Comparison of ENCODE assay signal across 1 cellular context in the genomic region with DNA sequence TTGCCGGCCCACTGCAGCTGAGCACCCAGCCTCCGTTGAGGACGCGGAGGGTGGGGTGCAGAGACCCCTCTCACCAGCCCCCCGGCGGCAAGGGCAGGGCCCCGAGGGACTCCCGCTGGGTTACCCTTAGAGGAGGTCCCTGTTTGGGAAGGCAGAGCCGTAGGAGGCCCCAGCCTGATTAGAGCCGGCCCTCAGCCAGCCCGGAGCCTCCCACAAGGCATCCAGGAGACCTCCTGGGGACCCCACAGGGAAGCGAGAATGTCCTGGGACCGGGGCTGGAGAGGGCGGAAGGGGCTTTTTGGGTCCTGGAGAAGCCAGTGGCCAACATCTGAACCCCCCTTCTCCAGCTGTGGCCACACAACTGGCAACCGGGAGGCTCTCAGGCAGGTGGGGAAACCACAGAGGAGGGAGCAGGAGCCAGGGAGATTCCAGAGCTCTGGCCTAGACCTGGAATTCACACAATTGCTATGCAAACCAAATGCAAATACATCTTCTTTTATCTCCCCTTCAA.
TF ChIP-seq lines count a peak whose summit lies in the region.

No MANE protein-coding gene starts in this region.

TF ChIP-seq in K562, 482 proteins besides CTCF, POLR2A, EP300 and RAD21:
- TF ChIP-seq, protein P1, sequence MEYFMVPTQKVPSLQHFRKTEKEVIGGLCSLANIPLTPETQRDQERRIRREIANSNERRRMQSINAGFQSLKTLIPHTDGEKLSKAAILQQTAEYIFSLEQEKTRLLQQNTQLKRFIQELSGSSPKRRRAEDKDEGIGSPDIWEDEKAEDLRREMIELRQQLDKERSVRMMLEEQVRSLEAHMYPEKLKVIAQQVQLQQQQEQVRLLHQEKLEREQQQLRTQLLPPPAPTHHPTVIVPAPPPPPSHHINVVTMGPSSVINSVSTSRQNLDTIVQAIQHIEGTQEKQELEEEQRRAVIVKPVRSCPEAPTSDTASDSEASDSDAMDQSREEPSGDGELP (CRISPR knock-in tag; IDR thresholded peaks at IDR 0.05; ENCODE audit: borderline replicate concordance), result peak; percentile 27; the same call in 1 of the 2 replicates
- TF ChIP-seq, protein P2, sequence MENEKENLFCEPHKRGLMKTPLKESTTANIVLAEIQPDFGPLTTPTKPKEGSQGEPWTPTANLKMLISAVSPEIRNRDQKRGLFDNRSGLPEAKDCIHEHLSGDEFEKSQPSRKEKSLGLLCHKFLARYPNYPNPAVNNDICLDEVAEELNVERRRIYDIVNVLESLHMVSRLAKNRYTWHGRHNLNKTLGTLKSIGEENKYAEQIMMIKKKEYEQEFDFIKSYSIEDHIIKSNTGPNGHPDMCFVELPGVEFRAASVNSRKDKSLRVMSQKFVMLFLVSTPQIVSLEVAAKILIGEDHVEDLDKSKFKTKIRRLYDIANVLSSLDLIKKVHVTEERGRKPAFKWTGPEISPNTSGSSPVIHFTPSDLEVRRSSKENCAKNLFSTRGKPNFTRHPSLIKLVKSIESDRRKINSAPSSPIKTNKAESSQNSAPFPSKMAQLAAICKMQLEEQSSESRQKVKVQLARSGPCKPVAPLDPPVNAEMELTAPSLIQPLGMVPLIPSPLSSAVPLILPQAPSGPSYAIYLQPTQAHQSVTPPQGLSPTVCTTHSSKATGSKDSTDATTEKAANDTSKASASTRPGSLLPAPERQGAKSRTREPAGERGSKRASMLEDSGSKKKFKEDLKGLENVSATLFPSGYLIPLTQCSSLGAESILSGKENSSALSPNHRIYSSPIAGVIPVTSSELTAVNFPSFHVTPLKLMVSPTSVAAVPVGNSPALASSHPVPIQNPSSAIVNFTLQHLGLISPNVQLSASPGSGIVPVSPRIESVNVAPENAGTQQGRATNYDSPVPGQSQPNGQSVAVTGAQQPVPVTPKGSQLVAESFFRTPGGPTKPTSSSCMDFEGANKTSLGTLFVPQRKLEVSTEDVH (IDR thresholded peaks at IDR 0.05; ENCODE audit: low read depth, partially characterized antibody), result no peak
- TF ChIP-seq KLF1 (tag; IDR thresholded peaks at IDR 0.05), result no peak
- no peak for TF ChIP-seq DEAF1 (CRISPR knock-in tag; IDR thresholded peaks at IDR 0.05)
- TF ChIP-seq RBM14 (IDR thresholded peaks at IDR 0.05; ENCODE audit: borderline replicate concordance, insufficient read depth, low read depth, low read length), result 0 out of 2 replicates have a peak, but pooled peaks have one; percentile 66
- no peak for TF ChIP-seq SLC30A9 (CRISPR knock-in tag; IDR thresholded peaks at IDR 0.05)
